15 cellular contexts compared by ENCODE assay signal in the genomic region with DNA sequence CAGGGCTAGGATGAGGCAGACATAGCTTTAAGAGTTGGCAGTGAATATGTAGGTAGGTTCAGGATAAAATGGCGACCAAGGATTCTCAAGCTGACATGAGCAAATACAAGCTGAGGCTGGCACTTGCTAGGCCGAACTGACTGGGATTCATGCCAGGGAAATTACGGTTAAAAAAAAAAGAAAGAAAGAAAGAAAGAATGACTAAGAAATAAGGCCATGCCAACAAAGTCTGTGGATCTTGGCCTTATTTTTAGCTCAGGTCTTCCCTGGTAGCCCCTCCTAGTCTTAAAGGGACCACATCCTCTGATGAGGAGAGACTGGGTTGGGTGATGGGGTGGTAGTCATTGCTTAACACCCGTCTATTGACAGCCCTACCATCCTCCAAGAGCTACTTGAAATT.
DNase-seq lines count a peak whose midpoint lies in the region; ATAC-seq, FAIRE-seq and TF ChIP-seq lines count a peak whose summit lies in the region.
"Had no signal": no experiment of that assay in that cellular context is flagged by ENCODE, and none has a peak within 500 bp of the region (broad histone marks: within the 10 kb centered on the region; RNA-seq: fewer than 3 reads in every experiment).

No MANE protein-coding gene starts in this region.

- no peak overlapping the region for H2AK9ac ChIP-seq in IMR-90 (replicated peaks; ENCODE audit: low read depth, low read length, poor library complexity)

- 71% methylated on average over 1 of the region's 4 CpGs; no CpG with 5 or more reads in 1 of the 2 experiments for WGBS in IMR-90 (ENCODE audit: extremely low coverage in 2 of 2, insufficient read length in 1 of 2), 2 experiments

- no peak overlapping the region for H3K56ac ChIP-seq in IMR-90 (ENCODE audit: extremely low read depth, insufficient read depth, low read length)

- H3K4me1 ChIP-seq in IMR-90 (ENCODE audit: control insufficient read depth, insufficient read depth, low read length) = no peaks in the 10 kb centered on the region
- peaks cover 8% of the 10 kb centered on the region for H3K4me1 ChIP-seq in foreskin keratinocyte
- H3K4me1 ChIP-seq: psoas muscle had no signal

- no peaks in the 10 kb centered on the region for H3K36me3 ChIP-seq in IMR-90 (ENCODE audit: control insufficient read depth, insufficient read depth, low read length)

- POLR2A ChIA-PET in IMR-90 (lab: Charles Lee; ENCODE audit: unreplicated experiment) = no interaction called here

- H3K4me3 ChIP-seq in IMR-90 (ENCODE audit: insufficient read depth, low read depth, low read length) = no peak overlapping the region
- H3K4me3 ChIP-seq: psoas muscle had no signal

- intact Hi-C loops in IMR-90 (cut with micrococcal nuclease) (no loop called here), CD14-positive monocyte (cut with micrococcal nuclease) (no loop called here)

- no peak overlapping the region for H2BK120ac ChIP-seq in IMR-90 (ENCODE audit: low read depth, low read length)

- in situ Hi-C loops in IMR-90 (cut with MboI; ENCODE audit: low sequenced_read_pairs) = no loop called here

- H3K18ac ChIP-seq in IMR-90 (ENCODE audit: low read depth, low read length) = no peak overlapping the region

- no peak overlapping the region for H3K9ac ChIP-seq in IMR-90 (ENCODE audit: low read depth, low read length)

- no peak for TF ChIP-seq RAD21 in IMR-90 (IDR thresholded peaks at IDR 0.05; ENCODE audit: low read length)

- ATAC-seq in IMR-90 (ENCODE audit: low read depth) (no peak), foreskin keratinocyte (peak; percentile 62)
- ATAC-seq: naive thymus-derived CD8-positive, alpha-beta T cell; psoas muscle had no signal

- H3K4me2 ChIP-seq in IMR-90 (ENCODE audit: low read depth, low read length) = no peak overlapping the region

- no peak overlapping the region for H3K27ac Mint-ChIP-seq in CD14-positive monocyte
- H3K27ac Mint-ChIP-seq: activated CD4-positive, alpha-beta T cell treated with anti-CD3 and anti-CD28 coated beads, Interleukin-2, amount 10 ng/mL, durations not matched to agents 7 days and 5 days; activated naive CD8-positive, alpha-beta T cell; naive thymus-derived CD8-positive, alpha-beta T cell had no signal

- TF ChIP-seq CTCF in IMR-90 (conservative IDR thresholded peaks at IDR 0.05; ENCODE audit: low read depth, low read length) (no peak), foreskin keratinocyte (conservative IDR thresholded peaks at IDR 0.05) (no peak), CD14-positive monocyte (IDR thresholded peaks at IDR 0.05) (no peak), D721Med (IDR thresholded peaks at IDR 0.05; ENCODE audit: insufficient read depth, missing control alignments) (no peak)

- no peak overlapping the region for H2AK5ac ChIP-seq in IMR-90 (ENCODE audit: low read depth, low read length)

- H2BK5ac ChIP-seq in IMR-90 (ENCODE audit: low read depth, low read length, poor library complexity, severe bottlenecking) = no peak overlapping the region

- BruUV-seq in IMR-90 (replicated peaks; lab: Mats Ljungman, UMichigan) = no TSS peak

- H3K79me1 ChIP-seq in IMR-90 (ENCODE audit: low read depth in 1 of 2, low read length in 2 of 2) = no peaks in the 10 kb centered on the region

- H4K8ac ChIP-seq in IMR-90 (ENCODE audit: low read depth in 2 of 2, low read length in 2 of 2) = no peak overlapping the region

- H3K4me3 Mint-ChIP-seq in CD14-positive monocyte = no peak overlapping the region
- H3K4me3 Mint-ChIP-seq: activated CD4-positive, alpha-beta T cell treated with anti-CD3 and anti-CD28 coated beads, Interleukin-2, amount 10 ng/mL, durations not matched to agents 7 days and 5 days; activated naive CD8-positive, alpha-beta T cell; naive thymus-derived CD8-positive, alpha-beta T cell had no signal

- H3K4ac ChIP-seq in IMR-90 (ENCODE audit: low read depth, low read length) = no peak overlapping the region

- no peak for FAIRE-seq in D721Med (lab: Jason Lieb, UNC)

- H2AFZ ChIP-seq in IMR-90 (replicated peaks; ENCODE audit: low read length, poor library complexity) = no peak overlapping the region

- peaks cover 0 to 4% (median 0%) of the 10 kb centered on the region in 7 donors for H3K9me3 Mint-ChIP-seq in CD14-positive monocyte

- DNase-seq in IMR-90 (peak; percentile 13), astrocyte of the hippocampus (ENCODE audit: low read depth, low spot score) (peak; percentile 81), foreskin keratinocyte (peak; percentile 37 to 70), stromal cell of bone marrow (ENCODE audit: low read depth) (peak; percentile 48), NCI-H187 (lab: John Stamatoyannopoulos, UW) (no peak), CD14-positive monocyte (ENCODE audit: low spot score) (no peak), D721Med (ENCODE audit: insufficient read length, low spot score) (no peak)
- DNase-seq: activated CD4-positive, alpha-beta T cell treated with anti-CD3 and anti-CD28 coated beads, Interleukin-2, amount 10 ng/mL, durations not matched to agents 7 days and 5 days; C1 segment of cervical spinal cord; cerebellar nuclear complex; DMS79; naive thymus-derived CD8-positive, alpha-beta T cell; NCI-H1436 treated with DMSO at 0.1 percent for 48 hours; psoas muscle had no signal

- CTCF ChIA-PET in IMR-90 (lab: Yijun Ruan, JAX) = no interaction called here

- H3K4me1 Mint-ChIP-seq in CD14-positive monocyte = no peaks in the 10 kb centered on the region
- H3K4me1 Mint-ChIP-seq: activated CD4-positive, alpha-beta T cell treated with anti-CD3 and anti-CD28 coated beads, Interleukin-2, amount 10 ng/mL, durations not matched to agents 7 days and 5 days; naive thymus-derived CD8-positive, alpha-beta T cell had no signal

- no peak overlapping the region for H4K91ac ChIP-seq in IMR-90 (ENCODE audit: insufficient read depth, low read depth, low read length)

- no peak overlapping the region for H4K5ac ChIP-seq in IMR-90 (ENCODE audit: low read depth, low read length)

- no peak overlapping the region for H2BK20ac ChIP-seq in IMR-90 (ENCODE audit: low read depth, low read length)

- H3K14ac ChIP-seq in IMR-90 (replicated peaks; ENCODE audit: low read depth, low read length) = no peak overlapping the region

- H3K9me3 ChIP-seq in IMR-90 (ENCODE audit: control insufficient read depth, insufficient read depth, low read length) = no peaks in the 10 kb centered on the region

- H4K20me1 ChIP-seq in IMR-90 (ENCODE audit: insufficient read depth, low read length) = no peaks in the 10 kb centered on the region

- no peak for TF ChIP-seq POLR2A in IMR-90 (IDR thresholded peaks at IDR 0.05; ENCODE audit: low read depth, low read length)

- no peak overlapping the region for H2BK15ac ChIP-seq in IMR-90 (ENCODE audit: low read depth, low read length)

- H3K27ac ChIP-seq in IMR-90 (ENCODE audit: insufficient read depth, low read length) (no peak overlapping the region), foreskin keratinocyte (no peak overlapping the region)
- H3K27ac ChIP-seq: psoas muscle had no signal

- H3K27me3 Mint-ChIP-seq in CD14-positive monocyte (ENCODE audit: low read depth in 3 of 3) = peaks cover 0 to 6% (median 3%) of the 10 kb centered on the region in 3 donors
- H3K27me3 Mint-ChIP-seq: activated CD4-positive, alpha-beta T cell treated with anti-CD3 and anti-CD28 coated beads, Interleukin-2, amount 10 ng/mL, durations not matched to agents 7 days and 5 days; activated naive CD8-positive, alpha-beta T cell; naive thymus-derived CD8-positive, alpha-beta T cell had no signal

- H3K27me3 ChIP-seq in IMR-90 (ENCODE audit: control insufficient read depth, insufficient read depth, low read length) = no peaks in the 10 kb centered on the region
- H3K27me3 ChIP-seq in foreskin keratinocyte = no peaks in the 10 kb centered on the region

- dilution Hi-C loops in IMR-90 (cut with HindIII; ENCODE audit: low sequenced_read_pairs, unreplicated experiment) = no loop called here

- no peaks in the 10 kb centered on the region for H3K9me1 ChIP-seq in IMR-90 (ENCODE audit: insufficient read depth, low read length)

- no peak overlapping the region for H3K23ac ChIP-seq in IMR-90 (ENCODE audit: low read depth, low read length)

- H3K36me3 Mint-ChIP-seq in CD14-positive monocyte = no peaks in the 10 kb centered on the region
- H3K36me3 Mint-ChIP-seq: activated naive CD8-positive, alpha-beta T cell; naive thymus-derived CD8-positive, alpha-beta T cell had no signal

TF ChIP-seq in IMR-90, 13 proteins besides CTCF, POLR2A, EP300 and RAD21:
- no peak for TF ChIP-seq MAZ (IDR thresholded peaks at IDR 0.05; ENCODE audit: borderline replicate concordance, low read depth, low read length)

Comparison
In these comparisons a context has a peak if more than half of its experiments do, and no peak if none do; other contexts are left out.
1. DNase-seq: peak in IMR-90 (single experiment), astrocyte of the hippocampus (single experiment), foreskin keratinocyte (2 of 2) and stromal cell of bone marrow (single experiment); none in NCI-H187 (0 of 2), CD14-positive monocyte (single experiment) and D721Med (single experiment).